1 cellular context compared by ENCODE assay signal in the genomic region with DNA sequence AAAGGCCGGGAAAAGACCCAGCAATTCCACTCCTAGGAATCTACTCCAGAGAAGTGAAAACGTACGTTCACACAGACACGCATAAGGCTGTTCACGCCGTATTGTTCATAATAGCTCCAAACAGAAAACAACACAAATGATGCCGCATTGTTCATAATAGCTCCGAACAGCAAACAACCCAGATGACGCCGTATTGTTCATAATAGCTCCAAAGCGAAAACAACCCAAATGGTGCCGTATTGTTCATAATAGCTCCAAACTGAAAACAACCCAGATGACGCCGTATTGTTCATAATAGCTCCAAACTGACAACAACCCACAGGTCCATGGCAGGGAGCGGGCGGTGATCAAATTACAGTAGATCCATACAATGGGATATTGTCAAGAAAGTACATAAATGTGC.
TF ChIP-seq lines count a peak whose summit lies in the region.

No MANE protein-coding gene starts in this region.

TF ChIP-seq in K562, 482 proteins besides CTCF, POLR2A, EP300 and RAD21 (continued from another document and continues in another):
- TF ChIP-seq, protein P1, sequence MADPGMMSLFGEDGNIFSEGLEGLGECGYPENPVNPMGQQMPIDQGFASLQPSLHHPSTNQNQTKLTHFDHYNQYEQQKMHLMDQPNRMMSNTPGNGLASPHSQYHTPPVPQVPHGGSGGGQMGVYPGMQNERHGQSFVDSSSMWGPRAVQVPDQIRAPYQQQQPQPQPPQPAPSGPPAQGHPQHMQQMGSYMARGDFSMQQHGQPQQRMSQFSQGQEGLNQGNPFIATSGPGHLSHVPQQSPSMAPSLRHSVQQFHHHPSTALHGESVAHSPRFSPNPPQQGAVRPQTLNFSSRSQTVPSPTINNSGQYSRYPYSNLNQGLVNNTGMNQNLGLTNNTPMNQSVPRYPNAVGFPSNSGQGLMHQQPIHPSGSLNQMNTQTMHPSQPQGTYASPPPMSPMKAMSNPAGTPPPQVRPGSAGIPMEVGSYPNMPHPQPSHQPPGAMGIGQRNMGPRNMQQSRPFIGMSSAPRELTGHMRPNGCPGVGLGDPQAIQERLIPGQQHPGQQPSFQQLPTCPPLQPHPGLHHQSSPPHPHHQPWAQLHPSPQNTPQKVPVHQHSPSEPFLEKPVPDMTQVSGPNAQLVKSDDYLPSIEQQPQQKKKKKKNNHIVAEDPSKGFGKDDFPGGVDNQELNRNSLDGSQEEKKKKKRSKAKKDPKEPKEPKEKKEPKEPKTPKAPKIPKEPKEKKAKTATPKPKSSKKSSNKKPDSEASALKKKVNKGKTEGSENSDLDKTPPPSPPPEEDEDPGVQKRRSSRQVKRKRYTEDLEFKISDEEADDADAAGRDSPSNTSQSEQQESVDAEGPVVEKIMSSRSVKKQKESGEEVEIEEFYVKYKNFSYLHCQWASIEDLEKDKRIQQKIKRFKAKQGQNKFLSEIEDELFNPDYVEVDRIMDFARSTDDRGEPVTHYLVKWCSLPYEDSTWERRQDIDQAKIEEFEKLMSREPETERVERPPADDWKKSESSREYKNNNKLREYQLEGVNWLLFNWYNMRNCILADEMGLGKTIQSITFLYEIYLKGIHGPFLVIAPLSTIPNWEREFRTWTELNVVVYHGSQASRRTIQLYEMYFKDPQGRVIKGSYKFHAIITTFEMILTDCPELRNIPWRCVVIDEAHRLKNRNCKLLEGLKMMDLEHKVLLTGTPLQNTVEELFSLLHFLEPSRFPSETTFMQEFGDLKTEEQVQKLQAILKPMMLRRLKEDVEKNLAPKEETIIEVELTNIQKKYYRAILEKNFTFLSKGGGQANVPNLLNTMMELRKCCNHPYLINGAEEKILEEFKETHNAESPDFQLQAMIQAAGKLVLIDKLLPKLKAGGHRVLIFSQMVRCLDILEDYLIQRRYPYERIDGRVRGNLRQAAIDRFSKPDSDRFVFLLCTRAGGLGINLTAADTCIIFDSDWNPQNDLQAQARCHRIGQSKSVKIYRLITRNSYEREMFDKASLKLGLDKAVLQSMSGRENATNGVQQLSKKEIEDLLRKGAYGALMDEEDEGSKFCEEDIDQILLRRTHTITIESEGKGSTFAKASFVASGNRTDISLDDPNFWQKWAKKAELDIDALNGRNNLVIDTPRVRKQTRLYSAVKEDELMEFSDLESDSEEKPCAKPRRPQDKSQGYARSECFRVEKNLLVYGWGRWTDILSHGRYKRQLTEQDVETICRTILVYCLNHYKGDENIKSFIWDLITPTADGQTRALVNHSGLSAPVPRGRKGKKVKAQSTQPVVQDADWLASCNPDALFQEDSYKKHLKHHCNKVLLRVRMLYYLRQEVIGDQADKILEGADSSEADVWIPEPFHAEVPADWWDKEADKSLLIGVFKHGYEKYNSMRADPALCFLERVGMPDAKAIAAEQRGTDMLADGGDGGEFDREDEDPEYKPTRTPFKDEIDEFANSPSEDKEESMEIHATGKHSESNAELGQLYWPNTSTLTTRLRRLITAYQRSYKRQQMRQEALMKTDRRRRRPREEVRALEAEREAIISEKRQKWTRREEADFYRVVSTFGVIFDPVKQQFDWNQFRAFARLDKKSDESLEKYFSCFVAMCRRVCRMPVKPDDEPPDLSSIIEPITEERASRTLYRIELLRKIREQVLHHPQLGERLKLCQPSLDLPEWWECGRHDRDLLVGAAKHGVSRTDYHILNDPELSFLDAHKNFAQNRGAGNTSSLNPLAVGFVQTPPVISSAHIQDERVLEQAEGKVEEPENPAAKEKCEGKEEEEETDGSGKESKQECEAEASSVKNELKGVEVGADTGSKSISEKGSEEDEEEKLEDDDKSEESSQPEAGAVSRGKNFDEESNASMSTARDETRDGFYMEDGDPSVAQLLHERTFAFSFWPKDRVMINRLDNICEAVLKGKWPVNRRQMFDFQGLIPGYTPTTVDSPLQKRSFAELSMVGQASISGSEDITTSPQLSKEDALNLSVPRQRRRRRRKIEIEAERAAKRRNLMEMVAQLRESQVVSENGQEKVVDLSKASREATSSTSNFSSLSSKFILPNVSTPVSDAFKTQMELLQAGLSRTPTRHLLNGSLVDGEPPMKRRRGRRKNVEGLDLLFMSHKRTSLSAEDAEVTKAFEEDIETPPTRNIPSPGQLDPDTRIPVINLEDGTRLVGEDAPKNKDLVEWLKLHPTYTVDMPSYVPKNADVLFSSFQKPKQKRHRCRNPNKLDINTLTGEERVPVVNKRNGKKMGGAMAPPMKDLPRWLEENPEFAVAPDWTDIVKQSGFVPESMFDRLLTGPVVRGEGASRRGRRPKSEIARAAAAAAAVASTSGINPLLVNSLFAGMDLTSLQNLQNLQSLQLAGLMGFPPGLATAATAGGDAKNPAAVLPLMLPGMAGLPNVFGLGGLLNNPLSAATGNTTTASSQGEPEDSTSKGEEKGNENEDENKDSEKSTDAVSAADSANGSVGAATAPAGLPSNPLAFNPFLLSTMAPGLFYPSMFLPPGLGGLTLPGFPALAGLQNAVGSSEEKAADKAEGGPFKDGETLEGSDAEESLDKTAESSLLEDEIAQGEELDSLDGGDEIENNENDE (IDR thresholded peaks at IDR 0.05; ENCODE audit: low read depth, low read length), result peak; percentile 98
- TF ChIP-seq CREM (IDR thresholded peaks at IDR 0.05; ENCODE audit: low read depth), result 0 out of 2 replicates have a peak, but pooled peaks have one; percentile 37
- peak; percentile 14; the same call in 1 of the 2 replicates for TF ChIP-seq ARID1B (IDR thresholded peaks at IDR 0.05)
- no peak for TF ChIP-seq GATA2 (CRISPR knock-in tag; IDR thresholded peaks at IDR 0.05)
- TF ChIP-seq TRIM28 (IDR thresholded peaks at IDR 0.05), result peak; percentile 99
- TF ChIP-seq TARDBP (IDR thresholded peaks at IDR 0.05), result peak; percentile 66; the same call in 1 of the 2 replicates
- TF ChIP-seq ZNF76 (CRISPR knock-in tag; IDR thresholded peaks at IDR 0.05; ENCODE audit: borderline replicate concordance), result no peak
- TF ChIP-seq DACH1 (IDR thresholded peaks at IDR 0.05; ENCODE audit: partially characterized antibody), result peak; percentile 25
- no peak for TF ChIP-seq SMAD3 (CRISPR knock-in tag; conservative IDR thresholded peaks at IDR 0.05)
- TF ChIP-seq EGR1 (conservative IDR thresholded peaks at IDR 0.05), result no peak
- no peak for TF ChIP-seq ATF1 (CRISPR knock-in tag; IDR thresholded peaks at IDR 0.05)
- no peak for TF ChIP-seq ATF1 (tag; IDR thresholded peaks at IDR 0.05)
- TF ChIP-seq, protein P2, sequence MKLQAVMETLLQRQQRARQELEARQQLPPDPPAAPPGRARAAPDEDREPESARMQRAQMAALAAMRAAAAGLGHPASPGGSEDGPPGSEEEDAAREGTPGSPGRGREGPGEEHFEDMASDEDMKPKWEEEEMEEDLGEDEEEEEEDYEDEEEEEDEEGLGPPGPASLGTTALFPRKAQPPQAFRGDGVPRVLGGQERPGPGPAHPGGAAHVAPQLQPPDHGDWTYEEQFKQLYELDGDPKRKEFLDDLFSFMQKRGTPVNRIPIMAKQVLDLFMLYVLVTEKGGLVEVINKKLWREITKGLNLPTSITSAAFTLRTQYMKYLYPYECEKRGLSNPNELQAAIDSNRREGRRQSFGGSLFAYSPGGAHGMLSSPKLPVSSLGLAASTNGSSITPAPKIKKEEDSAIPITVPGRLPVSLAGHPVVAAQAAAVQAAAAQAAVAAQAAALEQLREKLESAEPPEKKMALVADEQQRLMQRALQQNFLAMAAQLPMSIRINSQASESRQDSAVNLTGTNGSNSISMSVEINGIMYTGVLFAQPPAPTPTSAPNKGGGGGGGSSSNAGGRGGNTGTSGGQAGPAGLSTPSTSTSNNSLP (IDR thresholded peaks at IDR 0.05; ENCODE audit: borderline replicate concordance, low read depth, low read length), result 0 out of 2 replicates have a peak, but pooled peaks have one; percentile 61
- TF ChIP-seq POLR3A (IDR thresholded peaks at IDR 0.05; ENCODE audit: borderline replicate concordance, extremely low read depth, insufficient read depth, insufficient read length), result no peak
- TF ChIP-seq, protein P3, sequence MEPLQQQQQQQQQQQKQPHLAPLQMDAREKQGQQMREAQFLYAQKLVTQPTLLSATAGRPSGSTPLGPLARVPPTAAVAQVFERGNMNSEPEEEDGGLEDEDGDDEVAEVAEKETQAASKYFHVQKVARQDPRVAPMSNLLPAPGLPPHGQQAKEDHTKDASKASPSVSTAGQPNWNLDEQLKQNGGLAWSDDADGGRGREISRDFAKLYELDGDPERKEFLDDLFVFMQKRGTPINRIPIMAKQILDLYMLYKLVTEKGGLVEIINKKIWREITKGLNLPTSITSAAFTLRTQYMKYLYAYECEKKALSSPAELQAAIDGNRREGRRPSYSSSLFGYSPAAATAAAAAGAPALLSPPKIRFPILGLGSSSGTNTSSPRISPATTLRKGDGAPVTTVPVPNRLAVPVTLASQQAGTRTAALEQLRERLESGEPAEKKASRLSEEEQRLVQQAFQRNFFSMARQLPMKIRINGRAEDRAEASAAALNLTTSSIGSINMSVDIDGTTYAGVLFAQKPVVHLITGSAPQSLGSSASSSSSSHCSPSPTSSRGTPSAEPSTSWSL (CRISPR knock-in tag; IDR thresholded peaks at IDR 0.05; ENCODE audit: borderline replicate concordance), result no peak
- TF ChIP-seq GABPB2 (CRISPR knock-in tag; conservative IDR thresholded peaks at IDR 0.05), result no peak
- TF ChIP-seq PYGO2 (tag; IDR thresholded peaks at IDR 0.05), result no peak
- TF ChIP-seq ZFP1 (CRISPR knock-in tag; IDR thresholded peaks at IDR 0.05), result no peak
- TF ChIP-seq FOXK2 (conservative IDR thresholded peaks at IDR 0.05 in 1 of 2, IDR thresholded peaks at IDR 0.05 in 1 of 2; ENCODE audit: low read depth in 2 of 2), result peak; percentile 90 to 92
- TF ChIP-seq ELF2 (CRISPR knock-in tag; IDR thresholded peaks at IDR 0.05), result no peak
- 0 out of 2 replicates have a peak, but pooled peaks have one; percentile 22 for TF ChIP-seq JUND (IDR thresholded peaks at IDR 0.05; ENCODE audit: borderline replicate concordance, low read depth, low read length)
- TF ChIP-seq JUND (tag; IDR thresholded peaks at IDR 0.05; ENCODE audit: borderline replicate concordance, low read depth, low read length), result peak; percentile 41; the same call in 1 of the 3 replicates
- no peak for TF ChIP-seq ZNF175 (CRISPR knock-in tag; IDR thresholded peaks at IDR 0.05; ENCODE audit: low read depth)
- TF ChIP-seq TRIM24 (IDR thresholded peaks at IDR 0.05), result peak; percentile 66 to 91
- TF ChIP-seq TOE1 (IDR thresholded peaks at IDR 0.05; ENCODE audit: borderline replicate concordance), result peak; percentile 62; the same call in 1 of the 2 replicates
- no peak for TF ChIP-seq TOE1 (CRISPR knock-in tag; IDR thresholded peaks at IDR 0.05; ENCODE audit: borderline replicate concordance, low read depth)
- TF ChIP-seq SOX6 (IDR thresholded peaks at IDR 0.05), result peak; percentile 28; the same call in 1 of the 2 replicates
- TF ChIP-seq KHSRP (IDR thresholded peaks at IDR 0.05), result no peak
- TF ChIP-seq FOXM1 (IDR thresholded peaks at IDR 0.05; ENCODE audit: low read depth), result 0 out of 2 replicates have a peak, but pooled peaks have one; percentile 23
- no peak for TF ChIP-seq FOXM1 (CRISPR knock-in tag; IDR thresholded peaks at IDR 0.05; ENCODE audit: low read depth)
- TF ChIP-seq ARNT (IDR thresholded peaks at IDR 0.05), result peak; percentile 38 to 100; a peak in 2 of 4 replicates
- TF ChIP-seq, protein P4, sequence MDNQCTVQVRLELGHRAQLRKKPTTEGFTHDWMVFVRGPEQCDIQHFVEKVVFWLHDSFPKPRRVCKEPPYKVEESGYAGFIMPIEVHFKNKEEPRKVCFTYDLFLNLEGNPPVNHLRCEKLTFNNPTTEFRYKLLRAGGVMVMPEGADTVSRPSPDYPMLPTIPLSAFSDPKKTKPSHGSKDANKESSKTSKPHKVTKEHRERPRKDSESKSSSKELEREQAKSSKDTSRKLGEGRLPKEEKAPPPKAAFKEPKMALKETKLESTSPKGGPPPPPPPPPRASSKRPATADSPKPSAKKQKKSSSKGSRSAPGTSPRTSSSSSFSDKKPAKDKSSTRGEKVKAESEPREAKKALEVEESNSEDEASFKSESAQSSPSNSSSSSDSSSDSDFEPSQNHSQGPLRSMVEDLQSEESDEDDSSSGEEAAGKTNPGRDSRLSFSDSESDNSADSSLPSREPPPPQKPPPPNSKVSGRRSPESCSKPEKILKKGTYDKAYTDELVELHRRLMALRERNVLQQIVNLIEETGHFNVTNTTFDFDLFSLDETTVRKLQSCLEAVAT (IDR thresholded peaks at IDR 0.05), result 0 out of 4 replicates have a peak, but pooled peaks of 1 of the 2 experiments have one; percentile 31
- TF ChIP-seq CBFA2T3 (IDR thresholded peaks at IDR 0.05), result 0 out of 2 replicates have a peak, but pooled peaks have one; percentile 6
- TF ChIP-seq XRCC4 (IDR thresholded peaks at IDR 0.05; ENCODE audit: extremely low read depth, insufficient read depth, insufficient read length), result no peak
- TF ChIP-seq, protein P5, sequence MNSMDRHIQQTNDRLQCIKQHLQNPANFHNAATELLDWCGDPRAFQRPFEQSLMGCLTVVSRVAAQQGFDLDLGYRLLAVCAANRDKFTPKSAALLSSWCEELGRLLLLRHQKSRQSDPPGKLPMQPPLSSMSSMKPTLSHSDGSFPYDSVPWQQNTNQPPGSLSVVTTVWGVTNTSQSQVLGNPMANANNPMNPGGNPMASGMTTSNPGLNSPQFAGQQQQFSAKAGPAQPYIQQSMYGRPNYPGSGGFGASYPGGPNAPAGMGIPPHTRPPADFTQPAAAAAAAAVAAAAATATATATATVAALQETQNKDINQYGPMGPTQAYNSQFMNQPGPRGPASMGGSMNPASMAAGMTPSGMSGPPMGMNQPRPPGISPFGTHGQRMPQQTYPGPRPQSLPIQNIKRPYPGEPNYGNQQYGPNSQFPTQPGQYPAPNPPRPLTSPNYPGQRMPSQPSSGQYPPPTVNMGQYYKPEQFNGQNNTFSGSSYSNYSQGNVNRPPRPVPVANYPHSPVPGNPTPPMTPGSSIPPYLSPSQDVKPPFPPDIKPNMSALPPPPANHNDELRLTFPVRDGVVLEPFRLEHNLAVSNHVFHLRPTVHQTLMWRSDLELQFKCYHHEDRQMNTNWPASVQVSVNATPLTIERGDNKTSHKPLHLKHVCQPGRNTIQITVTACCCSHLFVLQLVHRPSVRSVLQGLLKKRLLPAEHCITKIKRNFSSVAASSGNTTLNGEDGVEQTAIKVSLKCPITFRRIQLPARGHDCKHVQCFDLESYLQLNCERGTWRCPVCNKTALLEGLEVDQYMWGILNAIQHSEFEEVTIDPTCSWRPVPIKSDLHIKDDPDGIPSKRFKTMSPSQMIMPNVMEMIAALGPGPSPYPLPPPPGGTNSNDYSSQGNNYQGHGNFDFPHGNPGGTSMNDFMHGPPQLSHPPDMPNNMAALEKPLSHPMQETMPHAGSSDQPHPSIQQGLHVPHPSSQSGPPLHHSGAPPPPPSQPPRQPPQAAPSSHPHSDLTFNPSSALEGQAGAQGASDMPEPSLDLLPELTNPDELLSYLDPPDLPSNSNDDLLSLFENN (IDR thresholded peaks at IDR 0.05; ENCODE audit: low read depth in 2 of 2, low read length in 2 of 2), result 0 out of 4 replicates have a peak, but pooled peaks of 1 of the 2 experiments have one; percentile 19
- 0 out of 2 replicates have a peak, but pooled peaks have one; percentile 39 for TF ChIP-seq CBX5 (IDR thresholded peaks at IDR 0.05; ENCODE audit: borderline replicate concordance, low read depth)
- peak; percentile 96 for TF ChIP-seq MAFK (IDR thresholded peaks at IDR 0.05; ENCODE audit: low read length)
- peak in 1 of 3 experiments; percentile 78 for TF ChIP-seq YY1 (IDR thresholded peaks at IDR 0.05; ENCODE audit: borderline replicate concordance in 1 of 3, control insufficient read depth in 1 of 3, extremely low read depth in 1 of 3, insufficient read depth in 3 of 3, insufficient read length in 1 of 3, insufficient replicate concordance in 2 of 3, low read depth in 1 of 3, low read length in 2 of 3)
